In genomic region chr4:24583451-24584174, GRCh38 we compare ENCODE assay signal across 8 cellular contexts. TPM values are rescaled to one million over a fixed set of nuclear protein-coding genes. Genes with fewer than 3 reads are reported as not detected.
DNase-seq lines count a peak whose midpoint lies in the region; ATAC-seq lines count a peak whose summit lies in the region.

No MANE protein-coding gene starts in this region.

- H3K4me1 Mint-ChIP-seq in activated CD4-positive, alpha-beta memory T cell treated with anti-CD3 and anti-CD28 coated beads, Interleukin-2, amount 10 ng/mL, durations not matched to agents 7 days and 5 days = peaks cover 44% of the 10 kb centered on the region
- peaks cover 37 to 40% of the 10 kb centered on the region in 2 donors for H3K4me1 Mint-ChIP-seq in effector memory CD8-positive, alpha-beta T cell (ENCODE audit: low read depth in 2 of 2)

- no peaks in the 10 kb centered on the region for H3K9me3 ChIP-seq in mesenchymal stem cell (ENCODE audit: control insufficient read depth, low read length)

- peaks cover 10 to 14% of the 10 kb centered on the region in 2 experiments for H3K36me3 ChIP-seq in mesenchymal stem cell (ENCODE audit: control insufficient read depth in 1 of 2, insufficient read depth in 2 of 2, low read depth in 1 of 2, low read length in 2 of 2)

- POLR2A ChIA-PET in activated CD4-positive, alpha-beta memory T cell treated with anti-CD3 and anti-CD28 coated beads, Interleukin-2, amount 10 ng/mL, durations not matched to agents 7 days and 5 days (lab: Charles Lee) = interaction anchor here (0.9 to 3.7 kb wide), 17 partner anchors 10 to 729 kb away, joined by 3 to 46 read pairs (median 5); partner anchors contain the start of genes PI4K2B, SEPSECS and ZCCHC4

- H4K8ac ChIP-seq in mesenchymal stem cell (ENCODE audit: low read length) = peak overlapping the region; percentile 63

- peaks cover 40% of the 10 kb centered on the region for H3K36me3 Mint-ChIP-seq in activated CD4-positive, alpha-beta memory T cell treated with anti-CD3 and anti-CD28 coated beads, Interleukin-2, amount 10 ng/mL, durations not matched to agents 7 days and 5 days (ENCODE audit: low read depth)
- peaks cover 26% of the 10 kb centered on the region for H3K36me3 Mint-ChIP-seq in effector memory CD8-positive, alpha-beta T cell (ENCODE audit: insufficient read depth)

- H3K79me1 ChIP-seq in mesenchymal stem cell (replicated peaks; ENCODE audit: low read length, poor library complexity, severe bottlenecking) = no peaks in the 10 kb centered on the region

- H3K4me3 ChIP-seq in mesenchymal stem cell (ENCODE audit: insufficient read depth in 1 of 2, low read depth in 1 of 2, low read length in 2 of 2) = peak overlapping the region; percentile 87 to 89

- H2BK120ac ChIP-seq in mesenchymal stem cell (ENCODE audit: low read depth, low read length) = peak overlapping the region; percentile 82

- CTCF ChIA-PET in activated CD4-positive, alpha-beta memory T cell treated with anti-CD3 and anti-CD28 coated beads, Interleukin-2, amount 10 ng/mL, durations not matched to agents 7 days and 5 days (lab: Charles Lee) = interaction anchor here (0.6 to 1.4 kb wide), 5 partner anchors 9 to 729 kb away, joined by 3 to 6 read pairs (median 4); partner anchors contain the start of gene ZCCHC4

- no peak overlapping the region for H2BK12ac ChIP-seq in mesenchymal stem cell (ENCODE audit: low read length in 2 of 2)

- peak overlapping the region; percentile 77 to 96 for H3K23ac ChIP-seq in mesenchymal stem cell (ENCODE audit: low read length in 2 of 2)

- ATAC-seq in GM19452 (IDR thresholded peaks at IDR 0.05; ENCODE audit: unreplicated experiment) (peak; percentile 24), HG03571 (IDR thresholded peaks at IDR 0.05; ENCODE audit: unreplicated experiment) (peak; percentile 27)
- ATAC-seq in effector memory CD8-positive, alpha-beta T cell (replicated peaks) = peak; percentile 17

- H3K14ac ChIP-seq in mesenchymal stem cell (ENCODE audit: low read length in 2 of 2) = peak overlapping the region in 1 of 2 experiments; percentile 97

- no peaks in the 10 kb centered on the region for H3K27me3 Mint-ChIP-seq in activated CD4-positive, alpha-beta memory T cell treated with anti-CD3 and anti-CD28 coated beads, Interleukin-2, amount 10 ng/mL, durations not matched to agents 7 days and 5 days
- no peaks in the 10 kb centered on the region for H3K27me3 Mint-ChIP-seq in effector memory CD8-positive, alpha-beta T cell

- no peaks in the 10 kb centered on the region for H3K27me3 ChIP-seq in mesenchymal stem cell (ENCODE audit: control insufficient read depth in 1 of 2, insufficient read depth in 1 of 2, low read length in 2 of 2)

- DNase-seq in C1 segment of cervical spinal cord (lab: John Stamatoyannopoulos, UW) = peak in 13 of 14 donors; percentile 20 to 82 (median 61)
- DNase-seq in NCI-H82 treated with DMSO at 0.1 percent for 48 hours (lab: John Stamatoyannopoulos, UW; ENCODE audit: unreplicated experiment) = peak; percentile 56
- peak; percentile 49 for DNase-seq in activated CD4-positive, alpha-beta memory T cell treated with anti-CD3 and anti-CD28 coated beads, Interleukin-2, amount 10 ng/mL, durations not matched to agents 7 days and 5 days
- DNase-seq in effector memory CD8-positive, alpha-beta T cell = peak in 2 of 3 experiments; percentile 1 to 6
- DNase-seq in mesenchymal stem cell = peak; percentile 75
- DNase-seq in stimulated activated CD8-positive, alpha-beta memory T cell treated with anti-CD3 and anti-CD28 coated beads, Interleukin-15, amount 100 ng/mL, for 4 hours (ENCODE audit: low read depth in 2 of 2) = peak; percentile 8 to 15

- H3K4me1 ChIP-seq in mesenchymal stem cell (ENCODE audit: control insufficient read depth, insufficient read depth, low read depth, low read length) = no peaks in the 10 kb centered on the region

- peak overlapping the region; percentile 55 for H3K27ac ChIP-seq in mesenchymal stem cell (ENCODE audit: low read length, poor library complexity, severe bottlenecking)

- 1% methylated on average over 45 of the region's 49 CpGs for WGBS in mesenchymal stem cell

- H2AK5ac ChIP-seq in mesenchymal stem cell (ENCODE audit: low read length, severe bottlenecking) = no peak overlapping the region

- peak overlapping the region; percentile 63 for H2AFZ ChIP-seq in mesenchymal stem cell (ENCODE audit: low read depth, low read length)

- peak overlapping the region; percentile 92 to 97 for H3K4ac ChIP-seq in mesenchymal stem cell (ENCODE audit: low read depth in 1 of 2, low read length in 2 of 2)

- H3K9me3 Mint-ChIP-seq in activated CD4-positive, alpha-beta memory T cell treated with anti-CD3 and anti-CD28 coated beads, Interleukin-2, amount 10 ng/mL, durations not matched to agents 7 days and 5 days = no peaks in the 10 kb centered on the region
- no peaks in the 10 kb centered on the region for H3K9me3 Mint-ChIP-seq in effector memory CD8-positive, alpha-beta T cell

- H4K91ac ChIP-seq in mesenchymal stem cell (ENCODE audit: low read length) = peak overlapping the region; percentile 90

- peak overlapping the region; percentile 60 for H2BK5ac ChIP-seq in mesenchymal stem cell (ENCODE audit: low read depth, low read length, poor library complexity, severe bottlenecking)

- peak overlapping the region; percentile 90 for H3K4me3 Mint-ChIP-seq in activated CD4-positive, alpha-beta memory T cell treated with anti-CD3 and anti-CD28 coated beads, Interleukin-2, amount 10 ng/mL, durations not matched to agents 7 days and 5 days
- H3K4me3 Mint-ChIP-seq in effector memory CD8-positive, alpha-beta T cell = peak overlapping the region; percentile 92 to 99

- H3K9ac ChIP-seq in mesenchymal stem cell (ENCODE audit: low read length) = peak overlapping the region; percentile 100

- H2BK15ac ChIP-seq in mesenchymal stem cell (ENCODE audit: low read depth, poor library complexity, severe bottlenecking) = peak overlapping the region; percentile 88

- peak overlapping the region; percentile 85 for H3K27ac Mint-ChIP-seq in activated CD4-positive, alpha-beta memory T cell treated with anti-CD3 and anti-CD28 coated beads, Interleukin-2, amount 10 ng/mL, durations not matched to agents 7 days and 5 days
- H3K27ac Mint-ChIP-seq in effector memory CD8-positive, alpha-beta T cell = peak overlapping the region; percentile 94 to 99

- H3K18ac ChIP-seq in mesenchymal stem cell (ENCODE audit: low read depth in 1 of 2, low read length in 2 of 2) = peak overlapping the region; percentile 80 to 96

- H3K4me2 ChIP-seq in mesenchymal stem cell (ENCODE audit: low read length, poor library complexity, severe bottlenecking) = peak overlapping the region; percentile 62

RNA-seq across cellular contexts. Expression of gene DHX15, which starts 0.7 kb away (rescaled TPM):
- 100 to 1,000 TPM; 150 TPM for total RNA-seq in activated CD4-positive, alpha-beta memory T cell treated with anti-CD3 and anti-CD28 coated beads, Interleukin-2, amount 10 ng/mL, durations not matched to agents 7 days and 5 days
- 59.8 TPM for polyA plus RNA-seq in mesenchymal stem cell (2013, experiment 1 of 2)
- 60.3 TPM for polyA plus RNA-seq in mesenchymal stem cell (2013, experiment 2 of 2)

Comparison
In these comparisons a context has a peak if more than half of its experiments do, and no peak if none do; other contexts are left out.
1. Peak in every context shown above with its lines: DNase-seq, ATAC-seq, H3K4me3 ChIP-seq and H3K27ac ChIP-seq.
2. DNase-seq: peak in every context shown above with its lines; median percentile 75 in mesenchymal stem cell; 61 in C1 segment of cervical spinal cord; 56 in NCI-H82 treated with DMSO at 0.1 percent for 48 hours; 49 in activated CD4-positive, alpha-beta memory T cell treated with anti-CD3 and anti-CD28 coated beads, Interleukin-2, amount 10 ng/mL, durations not matched to agents 7 days and 5 days; 12 in stimulated activated CD8-positive, alpha-beta memory T cell treated with anti-CD3 and anti-CD28 coated beads, Interleukin-15, amount 100 ng/mL, for 4 hours; 4 in effector memory CD8-positive, alpha-beta T cell.